ENCODE assay signal across 2 cellular contexts in genomic region chr18:9405130-9405529, GRCh38.
TF ChIP-seq lines count a peak whose summit lies in the region.

No MANE protein-coding gene starts in this region.

TF ChIP-seq in HepG2, 621 proteins besides CTCF, POLR2A, EP300 and RAD21 (continued from another document and continues in another):
- TF ChIP-seq ZNF513 (CRISPR knock-in tag; conservative IDR thresholded peaks at IDR 0.05) (no peak), ZNF674 (CRISPR knock-in tag; IDR thresholded peaks at IDR 0.05; ENCODE audit: low read depth) (no peak), DR1 (CRISPR knock-in tag; IDR thresholded peaks at IDR 0.05) (no peak), EEA1 (CRISPR knock-in tag; IDR thresholded peaks at IDR 0.05; ENCODE audit: borderline replicate concordance) (no peak), TBP (CRISPR knock-in tag; IDR thresholded peaks at IDR 0.05) (no peak), ZNF512 (CRISPR knock-in tag; IDR thresholded peaks at IDR 0.05) (no peak), ZNF83 (CRISPR knock-in tag; IDR thresholded peaks at IDR 0.05; ENCODE audit: borderline replicate concordance) (no peak), ZNF124 (CRISPR knock-in tag; IDR thresholded peaks at IDR 0.05) (no peak)
- TF ChIP-seq, protein P1, sequence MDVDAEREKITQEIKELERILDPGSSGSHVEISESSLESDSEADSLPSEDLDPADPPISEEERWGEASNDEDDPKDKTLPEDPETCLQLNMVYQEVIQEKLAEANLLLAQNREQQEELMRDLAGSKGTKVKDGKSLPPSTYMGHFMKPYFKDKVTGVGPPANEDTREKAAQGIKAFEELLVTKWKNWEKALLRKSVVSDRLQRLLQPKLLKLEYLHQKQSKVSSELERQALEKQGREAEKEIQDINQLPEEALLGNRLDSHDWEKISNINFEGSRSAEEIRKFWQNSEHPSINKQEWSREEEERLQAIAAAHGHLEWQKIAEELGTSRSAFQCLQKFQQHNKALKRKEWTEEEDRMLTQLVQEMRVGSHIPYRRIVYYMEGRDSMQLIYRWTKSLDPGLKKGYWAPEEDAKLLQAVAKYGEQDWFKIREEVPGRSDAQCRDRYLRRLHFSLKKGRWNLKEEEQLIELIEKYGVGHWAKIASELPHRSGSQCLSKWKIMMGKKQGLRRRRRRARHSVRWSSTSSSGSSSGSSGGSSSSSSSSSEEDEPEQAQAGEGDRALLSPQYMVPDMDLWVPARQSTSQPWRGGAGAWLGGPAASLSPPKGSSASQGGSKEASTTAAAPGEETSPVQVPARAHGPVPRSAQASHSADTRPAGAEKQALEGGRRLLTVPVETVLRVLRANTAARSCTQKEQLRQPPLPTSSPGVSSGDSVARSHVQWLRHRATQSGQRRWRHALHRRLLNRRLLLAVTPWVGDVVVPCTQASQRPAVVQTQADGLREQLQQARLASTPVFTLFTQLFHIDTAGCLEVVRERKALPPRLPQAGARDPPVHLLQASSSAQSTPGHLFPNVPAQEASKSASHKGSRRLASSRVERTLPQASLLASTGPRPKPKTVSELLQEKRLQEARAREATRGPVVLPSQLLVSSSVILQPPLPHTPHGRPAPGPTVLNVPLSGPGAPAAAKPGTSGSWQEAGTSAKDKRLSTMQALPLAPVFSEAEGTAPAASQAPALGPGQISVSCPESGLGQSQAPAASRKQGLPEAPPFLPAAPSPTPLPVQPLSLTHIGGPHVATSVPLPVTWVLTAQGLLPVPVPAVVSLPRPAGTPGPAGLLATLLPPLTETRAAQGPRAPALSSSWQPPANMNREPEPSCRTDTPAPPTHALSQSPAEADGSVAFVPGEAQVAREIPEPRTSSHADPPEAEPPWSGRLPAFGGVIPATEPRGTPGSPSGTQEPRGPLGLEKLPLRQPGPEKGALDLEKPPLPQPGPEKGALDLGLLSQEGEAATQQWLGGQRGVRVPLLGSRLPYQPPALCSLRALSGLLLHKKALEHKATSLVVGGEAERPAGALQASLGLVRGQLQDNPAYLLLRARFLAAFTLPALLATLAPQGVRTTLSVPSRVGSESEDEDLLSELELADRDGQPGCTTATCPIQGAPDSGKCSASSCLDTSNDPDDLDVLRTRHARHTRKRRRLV (CRISPR knock-in tag; IDR thresholded peaks at IDR 0.05): no peak

TF ChIP-seq in K562, 482 proteins besides CTCF, POLR2A, EP300 and RAD21 (continued from another document):
- no peak for TF ChIP-seq MTF1 (CRISPR knock-in tag; IDR thresholded peaks at IDR 0.05; ENCODE audit: borderline replicate concordance)
- no peak for TF ChIP-seq TBP (optimal IDR thresholded peaks at IDR 0.05; ENCODE audit: low read depth, low read length)
- no peak for TF ChIP-seq MEIS2 (IDR thresholded peaks at IDR 0.05; ENCODE audit: partially characterized antibody)
- TF ChIP-seq, protein P2, sequence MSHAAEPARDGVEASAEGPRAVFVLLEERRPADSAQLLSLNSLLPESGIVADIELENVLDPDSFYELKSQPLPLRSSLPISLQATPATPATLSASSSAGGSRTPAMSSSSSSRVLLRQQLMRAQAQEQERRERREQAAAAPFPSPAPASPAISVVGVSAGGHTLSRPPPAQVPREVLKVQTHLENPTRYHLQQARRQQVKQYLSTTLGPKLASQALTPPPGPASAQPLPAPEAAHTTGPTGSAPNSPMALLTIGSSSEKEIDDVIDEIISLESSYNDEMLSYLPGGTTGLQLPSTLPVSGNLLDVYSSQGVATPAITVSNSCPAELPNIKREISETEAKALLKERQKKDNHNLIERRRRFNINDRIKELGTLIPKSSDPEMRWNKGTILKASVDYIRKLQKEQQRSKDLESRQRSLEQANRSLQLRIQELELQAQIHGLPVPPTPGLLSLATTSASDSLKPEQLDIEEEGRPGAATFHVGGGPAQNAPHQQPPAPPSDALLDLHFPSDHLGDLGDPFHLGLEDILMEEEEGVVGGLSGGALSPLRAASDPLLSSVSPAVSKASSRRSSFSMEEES (CRISPR knock-in tag; IDR thresholded peaks at IDR 0.05): no peak
- no peak for TF ChIP-seq HEY1 (CRISPR knock-in tag; IDR thresholded peaks at IDR 0.05; ENCODE audit: borderline replicate concordance)
- no peak for TF ChIP-seq ZNF41 (CRISPR knock-in tag; conservative IDR thresholded peaks at IDR 0.05)
- peak; percentile 51; the same call in 1 of the 2 replicates for TF ChIP-seq ZNF384 (IDR thresholded peaks at IDR 0.05; ENCODE audit: low read depth, low read length)
- TF ChIP-seq RBFOX2 (IDR thresholded peaks at IDR 0.05; ENCODE audit: low read depth, low read length): peak; percentile 11; the same call in 1 of the 2 replicates
- peak; percentile 23 for TF ChIP-seq ASH1L (IDR thresholded peaks at IDR 0.05; ENCODE audit: borderline replicate concordance, low read depth, partially characterized antibody)
- TF ChIP-seq GATAD2A (IDR thresholded peaks at IDR 0.05): 0 out of 2 replicates have a peak, but pooled peaks have one; percentile 64
- no peak for TF ChIP-seq NR2C1 (IDR thresholded peaks at IDR 0.05)
- TF ChIP-seq NR2C1 (tag; IDR thresholded peaks at IDR 0.05): peak; percentile 52; the same call in 1 of the 2 replicates
